Comparison of ENCODE assay signal across 1 cellular context in the genomic region with DNA sequence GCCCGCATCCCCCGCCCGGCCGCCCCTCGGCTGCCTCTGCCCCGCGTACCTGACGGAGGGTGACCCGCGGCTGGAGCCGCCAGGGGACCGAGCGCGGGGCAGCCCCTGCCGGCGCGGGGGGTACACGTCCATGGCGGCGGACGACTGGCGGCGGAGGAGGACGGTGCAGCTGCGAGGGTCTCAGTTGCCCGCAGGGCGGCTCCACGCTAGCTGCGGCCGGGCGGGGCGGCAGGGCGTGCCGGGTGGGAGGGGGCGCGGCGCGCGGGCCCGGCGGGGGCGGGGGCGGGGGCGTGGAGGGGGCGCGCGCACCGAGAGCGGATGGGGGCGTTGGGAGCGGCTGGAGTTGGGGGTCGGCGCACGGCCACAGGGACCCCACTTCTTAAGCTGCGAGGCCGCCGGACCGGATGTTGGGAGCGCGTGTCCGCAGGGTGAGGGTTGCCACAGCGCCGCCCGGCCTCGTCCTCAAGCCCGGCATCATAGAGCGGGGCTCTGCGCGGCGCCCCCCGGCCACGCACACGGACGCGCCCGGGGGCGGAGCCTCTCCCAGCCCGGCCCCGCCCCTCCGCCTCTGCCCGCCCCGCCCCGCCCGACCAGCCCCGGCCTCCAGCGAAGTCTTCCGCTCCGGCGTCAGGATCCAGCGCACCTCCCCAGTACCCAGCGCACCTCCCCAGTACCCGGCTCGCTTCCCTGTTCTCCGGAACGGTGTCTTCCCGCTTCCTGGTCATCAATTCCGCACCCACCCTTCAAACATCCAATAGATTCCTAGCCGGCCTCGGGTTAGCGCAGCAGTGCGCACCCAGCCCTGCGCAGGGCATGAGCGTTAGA.
TF ChIP-seq lines count a peak whose summit lies in the region.

A gene (minus strand): TSS at position 244 of the 825 bp plus-strand sequence. CDS start 112 bp downstream, at position 132.

TF ChIP-seq in HepG2, 621 proteins besides CTCF, POLR2A, EP300 and RAD21 (continued from another document and continues in another):
- TF ChIP-seq, protein P1, sequence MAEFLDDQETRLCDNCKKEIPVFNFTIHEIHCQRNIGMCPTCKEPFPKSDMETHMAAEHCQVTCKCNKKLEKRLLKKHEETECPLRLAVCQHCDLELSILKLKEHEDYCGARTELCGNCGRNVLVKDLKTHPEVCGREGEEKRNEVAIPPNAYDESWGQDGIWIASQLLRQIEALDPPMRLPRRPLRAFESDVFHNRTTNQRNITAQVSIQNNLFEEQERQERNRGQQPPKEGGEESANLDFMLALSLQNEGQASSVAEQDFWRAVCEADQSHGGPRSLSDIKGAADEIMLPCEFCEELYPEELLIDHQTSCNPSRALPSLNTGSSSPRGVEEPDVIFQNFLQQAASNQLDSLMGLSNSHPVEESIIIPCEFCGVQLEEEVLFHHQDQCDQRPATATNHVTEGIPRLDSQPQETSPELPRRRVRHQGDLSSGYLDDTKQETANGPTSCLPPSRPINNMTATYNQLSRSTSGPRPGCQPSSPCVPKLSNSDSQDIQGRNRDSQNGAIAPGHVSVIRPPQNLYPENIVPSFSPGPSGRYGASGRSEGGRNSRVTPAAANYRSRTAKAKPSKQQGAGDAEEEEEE (CRISPR knock-in tag; IDR thresholded peaks at IDR 0.05; ENCODE audit: borderline replicate concordance) = no peak
- TF ChIP-seq, protein P2, sequence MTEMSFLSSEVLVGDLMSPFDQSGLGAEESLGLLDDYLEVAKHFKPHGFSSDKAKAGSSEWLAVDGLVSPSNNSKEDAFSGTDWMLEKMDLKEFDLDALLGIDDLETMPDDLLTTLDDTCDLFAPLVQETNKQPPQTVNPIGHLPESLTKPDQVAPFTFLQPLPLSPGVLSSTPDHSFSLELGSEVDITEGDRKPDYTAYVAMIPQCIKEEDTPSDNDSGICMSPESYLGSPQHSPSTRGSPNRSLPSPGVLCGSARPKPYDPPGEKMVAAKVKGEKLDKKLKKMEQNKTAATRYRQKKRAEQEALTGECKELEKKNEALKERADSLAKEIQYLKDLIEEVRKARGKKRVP (CRISPR knock-in tag; IDR thresholded peaks at IDR 0.05) = peak in 1 of 2 experiments; percentile 37; a peak in 1 of 4 replicates
- TF ChIP-seq, protein P3, sequence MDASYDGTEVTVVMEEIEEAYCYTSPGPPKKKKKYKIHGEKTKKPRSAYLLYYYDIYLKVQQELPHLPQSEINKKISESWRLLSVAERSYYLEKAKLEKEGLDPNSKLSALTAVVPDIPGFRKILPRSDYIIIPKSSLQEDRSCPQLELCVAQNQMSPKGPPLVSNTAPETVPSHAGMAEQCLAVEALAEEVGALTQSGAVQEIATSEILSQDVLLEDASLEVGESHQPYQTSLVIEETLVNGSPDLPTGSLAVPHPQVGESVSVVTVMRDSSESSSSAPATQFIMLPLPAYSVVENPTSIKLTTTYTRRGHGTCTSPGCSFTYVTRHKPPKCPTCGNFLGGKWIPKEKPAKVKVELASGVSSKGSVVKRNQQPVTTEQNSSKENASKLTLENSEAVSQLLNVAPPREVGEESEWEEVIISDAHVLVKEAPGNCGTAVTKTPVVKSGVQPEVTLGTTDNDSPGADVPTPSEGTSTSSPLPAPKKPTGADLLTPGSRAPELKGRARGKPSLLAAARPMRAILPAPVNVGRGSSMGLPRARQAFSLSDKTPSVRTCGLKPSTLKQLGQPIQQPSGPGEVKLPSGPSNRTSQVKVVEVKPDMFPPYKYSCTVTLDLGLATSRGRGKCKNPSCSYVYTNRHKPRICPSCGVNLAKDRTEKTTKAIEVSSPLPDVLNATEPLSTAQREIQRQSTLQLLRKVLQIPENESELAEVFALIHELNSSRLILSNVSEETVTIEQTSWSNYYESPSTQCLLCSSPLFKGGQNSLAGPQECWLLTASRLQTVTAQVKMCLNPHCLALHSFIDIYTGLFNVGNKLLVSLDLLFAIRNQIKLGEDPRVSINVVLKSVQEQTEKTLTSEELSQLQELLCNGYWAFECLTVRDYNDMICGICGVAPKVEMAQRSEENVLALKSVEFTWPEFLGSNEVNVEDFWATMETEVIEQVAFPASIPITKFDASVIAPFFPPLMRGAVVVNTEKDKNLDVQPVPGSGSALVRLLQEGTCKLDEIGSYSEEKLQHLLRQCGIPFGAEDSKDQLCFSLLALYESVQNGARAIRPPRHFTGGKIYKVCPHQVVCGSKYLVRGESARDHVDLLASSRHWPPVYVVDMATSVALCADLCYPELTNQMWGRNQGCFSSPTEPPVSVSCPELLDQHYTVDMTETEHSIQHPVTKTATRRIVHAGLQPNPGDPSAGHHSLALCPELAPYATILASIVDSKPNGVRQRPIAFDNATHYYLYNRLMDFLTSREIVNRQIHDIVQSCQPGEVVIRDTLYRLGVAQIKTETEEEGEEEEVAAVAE (CRISPR knock-in tag; IDR thresholded peaks at IDR 0.05; ENCODE audit: borderline replicate concordance) = no peak; the same call in 1 of the 2 replicates
- TF ChIP-seq EHMT2 (IDR thresholded peaks at IDR 0.05; ENCODE audit: borderline replicate concordance, low read depth, low read length) (no peak), MBNL3 (CRISPR knock-in tag; conservative IDR thresholded peaks at IDR 0.05) (no peak), ZNF317 (CRISPR knock-in tag; IDR thresholded peaks at IDR 0.05) (no peak), ZNF354B (CRISPR knock-in tag; IDR thresholded peaks at IDR 0.05) (no peak), ZNF773 (CRISPR knock-in tag; IDR thresholded peaks at IDR 0.05; ENCODE audit: borderline replicate concordance) (no peak), NFYC (CRISPR knock-in tag; IDR thresholded peaks at IDR 0.05) (no peak), ZFP1 (CRISPR knock-in tag; IDR thresholded peaks at IDR 0.05) (no peak), GABPA (IDR thresholded peaks at IDR 0.05; ENCODE audit: low read depth, low read length) (peak; percentile 32; the same call in 1 of the 2 replicates), GABPA (CRISPR knock-in tag; IDR thresholded peaks at IDR 0.05; ENCODE audit: low read depth) (peak; percentile 50; the same call in 1 of the 2 replicates), ONECUT2 (CRISPR knock-in tag; IDR thresholded peaks at IDR 0.05) (no peak), TBP (CRISPR knock-in tag; IDR thresholded peaks at IDR 0.05) (no peak), ZNF614 (CRISPR knock-in tag; IDR thresholded peaks at IDR 0.05; ENCODE audit: borderline replicate concordance) (no peak; the same call in 1 of the 2 replicates), ZNF660 (CRISPR knock-in tag; IDR thresholded peaks at IDR 0.05; ENCODE audit: borderline replicate concordance, low read depth) (no peak), POLR2AphosphoS2 (IDR thresholded peaks at IDR 0.05; ENCODE audit: low read depth, low read length) (no peak), TMF1 (CRISPR knock-in tag; IDR thresholded peaks at IDR 0.05; ENCODE audit: low read depth) (no peak), TEAD3 (CRISPR knock-in tag; optimal IDR thresholded peaks at IDR 0.05; ENCODE audit: borderline replicate concordance) (no peak), ZNF446 (CRISPR knock-in tag; IDR thresholded peaks at IDR 0.05) (peak; percentile 68; the same call in 1 of the 2 replicates), DPF2 (CRISPR knock-in tag; IDR thresholded peaks at IDR 0.05; ENCODE audit: borderline replicate concordance, low read depth) (no peak), KMT2A (CRISPR knock-in tag; IDR thresholded peaks at IDR 0.05) (peak; percentile 5; the same call in 1 of the 2 replicates), FOXM1 (CRISPR knock-in tag; IDR thresholded peaks at IDR 0.05) (no peak), ZMYM3 (CRISPR knock-in tag; IDR thresholded peaks at IDR 0.05) (no peak), MAFF (IDR thresholded peaks at IDR 0.05; ENCODE audit: low read depth, low read length) (no peak), ZNF724P (CRISPR knock-in tag; IDR thresholded peaks at IDR 0.05; ENCODE audit: borderline replicate concordance) (peak; percentile 87; the same call in 1 of the 2 replicates), ARID2 (CRISPR knock-in tag; IDR thresholded peaks at IDR 0.05; ENCODE audit: borderline replicate concordance) (0 out of 2 replicates have a peak, but pooled peaks have one; percentile 12), SCMH1 (CRISPR knock-in tag; IDR thresholded peaks at IDR 0.05; ENCODE audit: borderline replicate concordance) (no peak), ZNF713 (CRISPR knock-in tag; IDR thresholded peaks at IDR 0.05) (peak; percentile 86; the same call in 1 of the 2 replicates), KLF11 (CRISPR knock-in tag; IDR thresholded peaks at IDR 0.05) (no peak), SSRP1 (CRISPR knock-in tag; IDR thresholded peaks at IDR 0.05) (no peak), PAWR (CRISPR knock-in tag; IDR thresholded peaks at IDR 0.05; ENCODE audit: borderline replicate concordance) (no peak), ASH2L (IDR thresholded peaks at IDR 0.05; ENCODE audit: insufficient read length, low read depth, low read length) (no peak), ZNF441 (CRISPR knock-in tag; IDR thresholded peaks at IDR 0.05; ENCODE audit: borderline replicate concordance) (0 out of 2 replicates have a peak, but pooled peaks have one; percentile 8), NFKB2 (CRISPR knock-in tag; IDR thresholded peaks at IDR 0.05; ENCODE audit: borderline replicate concordance) (peak; percentile 43; the same call in 1 of the 2 replicates), SOX13 (IDR thresholded peaks at IDR 0.05) (no peak), SOX13 (CRISPR knock-in tag; conservative IDR thresholded peaks at IDR 0.05 in 1 of 2, IDR thresholded peaks at IDR 0.05 in 1 of 2) (peak; percentile 2 to 38; a peak in 1 of 4 replicates), ZNF850 (CRISPR knock-in tag; conservative IDR thresholded peaks at IDR 0.05) (peak; percentile 47; the same call in 1 of the 2 replicates)
- TF ChIP-seq, protein P4, sequence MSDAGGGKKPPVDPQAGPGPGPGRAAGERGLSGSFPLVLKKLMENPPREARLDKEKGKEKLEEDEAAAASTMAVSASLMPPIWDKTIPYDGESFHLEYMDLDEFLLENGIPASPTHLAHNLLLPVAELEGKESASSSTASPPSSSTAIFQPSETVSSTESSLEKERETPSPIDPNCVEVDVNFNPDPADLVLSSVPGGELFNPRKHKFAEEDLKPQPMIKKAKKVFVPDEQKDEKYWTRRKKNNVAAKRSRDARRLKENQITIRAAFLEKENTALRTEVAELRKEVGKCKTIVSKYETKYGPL (CRISPR knock-in tag; IDR thresholded peaks at IDR 0.05) = 0 out of 2 replicates have a peak, but pooled peaks have one; percentile 20
- TF ChIP-seq, protein P5, sequence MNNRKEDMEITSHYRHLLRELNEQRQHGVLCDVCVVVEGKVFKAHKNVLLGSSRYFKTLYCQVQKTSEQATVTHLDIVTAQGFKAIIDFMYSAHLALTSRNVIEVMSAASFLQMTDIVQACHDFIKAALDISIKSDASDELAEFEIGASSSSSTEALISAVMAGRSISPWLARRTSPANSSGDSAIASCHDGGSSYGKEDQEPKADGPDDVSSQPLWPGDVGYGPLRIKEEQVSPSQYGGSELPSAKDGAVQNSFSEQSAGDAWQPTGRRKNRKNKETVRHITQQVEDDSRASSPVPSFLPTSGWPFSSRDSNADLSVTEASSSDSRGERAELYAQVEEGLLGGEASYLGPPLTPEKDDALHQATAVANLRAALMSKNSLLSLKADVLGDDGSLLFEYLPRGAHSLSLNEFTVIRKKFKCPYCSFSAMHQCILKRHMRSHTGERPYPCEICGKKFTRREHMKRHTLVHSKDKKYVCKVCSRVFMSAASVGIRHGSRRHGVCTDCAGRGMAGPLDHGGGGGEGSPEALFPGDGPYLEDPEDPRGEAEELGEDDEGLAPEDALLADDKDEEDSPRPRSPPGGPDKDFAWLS (CRISPR knock-in tag; IDR thresholded peaks at IDR 0.05; ENCODE audit: borderline replicate concordance) = no peak
- TF ChIP-seq, protein P6, sequence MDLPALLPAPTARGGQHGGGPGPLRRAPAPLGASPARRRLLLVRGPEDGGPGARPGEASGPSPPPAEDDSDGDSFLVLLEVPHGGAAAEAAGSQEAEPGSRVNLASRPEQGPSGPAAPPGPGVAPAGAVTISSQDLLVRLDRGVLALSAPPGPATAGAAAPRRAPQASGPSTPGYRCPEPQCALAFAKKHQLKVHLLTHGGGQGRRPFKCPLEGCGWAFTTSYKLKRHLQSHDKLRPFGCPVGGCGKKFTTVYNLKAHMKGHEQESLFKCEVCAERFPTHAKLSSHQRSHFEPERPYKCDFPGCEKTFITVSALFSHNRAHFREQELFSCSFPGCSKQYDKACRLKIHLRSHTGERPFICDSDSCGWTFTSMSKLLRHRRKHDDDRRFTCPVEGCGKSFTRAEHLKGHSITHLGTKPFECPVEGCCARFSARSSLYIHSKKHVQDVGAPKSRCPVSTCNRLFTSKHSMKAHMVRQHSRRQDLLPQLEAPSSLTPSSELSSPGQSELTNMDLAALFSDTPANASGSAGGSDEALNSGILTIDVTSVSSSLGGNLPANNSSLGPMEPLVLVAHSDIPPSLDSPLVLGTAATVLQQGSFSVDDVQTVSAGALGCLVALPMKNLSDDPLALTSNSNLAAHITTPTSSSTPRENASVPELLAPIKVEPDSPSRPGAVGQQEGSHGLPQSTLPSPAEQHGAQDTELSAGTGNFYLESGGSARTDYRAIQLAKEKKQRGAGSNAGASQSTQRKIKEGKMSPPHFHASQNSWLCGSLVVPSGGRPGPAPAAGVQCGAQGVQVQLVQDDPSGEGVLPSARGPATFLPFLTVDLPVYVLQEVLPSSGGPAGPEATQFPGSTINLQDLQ (CRISPR knock-in tag; IDR thresholded peaks at IDR 0.05) = peak; percentile 79
- TF ChIP-seq, protein P7, sequence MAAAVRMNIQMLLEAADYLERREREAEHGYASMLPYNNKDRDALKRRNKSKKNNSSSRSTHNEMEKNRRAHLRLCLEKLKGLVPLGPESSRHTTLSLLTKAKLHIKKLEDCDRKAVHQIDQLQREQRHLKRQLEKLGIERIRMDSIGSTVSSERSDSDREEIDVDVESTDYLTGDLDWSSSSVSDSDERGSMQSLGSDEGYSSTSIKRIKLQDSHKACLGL (CRISPR knock-in tag; IDR thresholded peaks at IDR 0.05) = peak; percentile 80; the same call in 1 of the 2 replicates
- TF ChIP-seq, protein P8, sequence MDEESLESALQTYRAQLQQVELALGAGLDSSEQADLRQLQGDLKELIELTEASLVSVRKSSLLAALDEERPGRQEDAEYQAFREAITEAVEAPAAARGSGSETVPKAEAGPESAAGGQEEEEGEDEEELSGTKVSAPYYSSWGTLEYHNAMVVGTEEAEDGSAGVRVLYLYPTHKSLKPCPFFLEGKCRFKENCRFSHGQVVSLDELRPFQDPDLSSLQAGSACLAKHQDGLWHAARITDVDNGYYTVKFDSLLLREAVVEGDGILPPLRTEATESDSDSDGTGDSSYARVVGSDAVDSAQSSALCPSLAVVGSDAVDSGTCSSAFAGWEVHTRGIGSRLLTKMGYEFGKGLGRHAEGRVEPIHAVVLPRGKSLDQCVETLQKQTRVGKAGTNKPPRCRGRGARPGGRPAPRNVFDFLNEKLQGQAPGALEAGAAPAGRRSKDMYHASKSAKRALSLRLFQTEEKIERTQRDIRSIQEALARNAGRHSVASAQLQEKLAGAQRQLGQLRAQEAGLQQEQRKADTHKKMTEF (CRISPR knock-in tag; IDR thresholded peaks at IDR 0.05) = peak; percentile 3; the same call in 1 of the 2 replicates
- TF ChIP-seq, protein P9, sequence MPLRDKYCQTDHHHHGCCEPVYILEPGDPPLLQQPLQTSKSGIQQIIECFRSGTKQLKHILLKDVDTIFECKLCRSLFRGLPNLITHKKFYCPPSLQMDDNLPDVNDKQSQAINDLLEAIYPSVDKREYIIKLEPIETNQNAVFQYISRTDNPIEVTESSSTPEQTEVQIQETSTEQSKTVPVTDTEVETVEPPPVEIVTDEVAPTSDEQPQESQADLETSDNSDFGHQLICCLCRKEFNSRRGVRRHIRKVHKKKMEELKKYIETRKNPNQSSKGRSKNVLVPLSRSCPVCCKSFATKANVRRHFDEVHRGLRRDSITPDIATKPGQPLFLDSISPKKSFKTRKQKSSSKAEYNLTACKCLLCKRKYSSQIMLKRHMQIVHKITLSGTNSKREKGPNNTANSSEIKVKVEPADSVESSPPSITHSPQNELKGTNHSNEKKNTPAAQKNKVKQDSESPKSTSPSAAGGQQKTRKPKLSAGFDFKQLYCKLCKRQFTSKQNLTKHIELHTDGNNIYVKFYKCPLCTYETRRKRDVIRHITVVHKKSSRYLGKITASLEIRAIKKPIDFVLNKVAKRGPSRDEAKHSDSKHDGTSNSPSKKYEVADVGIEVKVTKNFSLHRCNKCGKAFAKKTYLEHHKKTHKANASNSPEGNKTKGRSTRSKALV (CRISPR knock-in tag; IDR thresholded peaks at IDR 0.05) = peak; percentile 93
